ENCODE assay signal across 8 cellular contexts in genomic region chr19:45863335-45863839, GRCh38. TPM values are rescaled to one million over a fixed set of nuclear protein-coding genes. Genes with fewer than 3 reads are reported as not detected.
DNase-seq lines count a peak whose midpoint lies in the region; ATAC-seq and TF ChIP-seq lines count a peak whose summit lies in the region.

No MANE protein-coding gene starts in this region.

- intact Hi-C loops in psoas muscle (cut with DNase I): no loop called here

- TF ChIP-seq CTCF in GM06990 (IDR thresholded peaks at IDR 0.05; ENCODE audit: insufficient read depth, low read length, poor library complexity, severe bottlenecking) (no peak), fibroblast of pulmonary artery (IDR thresholded peaks at IDR 0.05; ENCODE audit: low read length, missing control alignments) (no peak), psoas muscle (IDR thresholded peaks at IDR 0.05) (no peak)

- no peak overlapping the region for H3K27ac ChIP-seq in SK-N-MC
- H3K27ac ChIP-seq in psoas muscle: no peak overlapping the region

- peaks cover 3% of the 10 kb centered on the region for H3K27me3 ChIP-seq in GM06990 (replicated peaks; ENCODE audit: control insufficient read depth, insufficient read depth, low read length)
- H3K27me3 ChIP-seq in psoas muscle (ENCODE audit: insufficient read depth in 3 of 3, low read length in 2 of 3): peaks cover 0 to 8% (median 0%) of the 10 kb centered on the region in 3 donors

- H3K4me1 ChIP-seq in psoas muscle: peaks cover 5% of the 10 kb centered on the region

- peak overlapping the region; percentile 38 for H3K9ac ChIP-seq in SK-N-MC (ENCODE audit: insufficient read length)

- H3K36me3 ChIP-seq in GM06990 (ENCODE audit: control insufficient read depth, insufficient read depth, low read length): peaks cover 5% of the 10 kb centered on the region
- H3K36me3 ChIP-seq in SK-N-MC (ENCODE audit: insufficient read depth, low read length): peaks cover 17% of the 10 kb centered on the region
- H3K36me3 ChIP-seq in psoas muscle (ENCODE audit: insufficient read depth in 1 of 2, low read depth in 1 of 2): peaks cover 0 to 18% of the 10 kb centered on the region in 2 donors

- WGBS in psoas muscle, 3 donors: 2% methylated on average over 22 of the region's 22 CpGs

- no peak for ATAC-seq in psoas muscle
- no peak for ATAC-seq in GM18502 (IDR thresholded peaks at IDR 0.05; ENCODE audit: poor library complexity, unreplicated experiment)

- H3K4me3 ChIP-seq in GM06990 (replicated peaks; ENCODE audit: low read depth, low read length): peak overlapping the region; percentile 61
- peak overlapping the region; percentile 96 for H3K4me3 ChIP-seq in SK-N-MC
- peak overlapping the region; percentile 67 for H3K4me3 ChIP-seq in fibroblast of pulmonary artery (replicated peaks; ENCODE audit: low read depth, low read length)
- peak overlapping the region; percentile 92 for H3K4me3 ChIP-seq in psoas muscle

- DNase-seq in GM06990 (ENCODE audit: extremely low read depth, insufficient read length): no peak
- DNase-seq in SK-N-MC (ENCODE audit: low read depth, low spot score): no peak
- DNase-seq in fibroblast of pulmonary artery (ENCODE audit: low read depth): no peak
- no peak for DNase-seq in psoas muscle
- DNase-seq in SK-N-DZ (ENCODE audit: low spot score): no peak
- DNase-seq in NCI-H1092 (lab: John Stamatoyannopoulos, UW): no peak
- DNase-seq in HuH-7 (ENCODE audit: low spot score): no peak

- no peaks in the 10 kb centered on the region for H3K9me3 ChIP-seq in SK-N-MC (ENCODE audit: low read depth, low read length)
- H3K9me3 ChIP-seq in psoas muscle: no peaks in the 10 kb centered on the region

RNA-seq across cellular contexts. Expression of gene SYMPK, which starts 0.4 kb away (rescaled TPM):
- 10 to 100 TPM; 47.6 to 80.3 (median 56.8) TPM for total RNA-seq in psoas muscle
- 10 to 100 TPM; 27.6 to 37.3 (median 36.6) TPM for polyA plus RNA-seq in psoas muscle
- polyA plus RNA-seq in SK-N-DZ (2014; cell fraction: cytosol; rRNA removed): 26.2 and 27.7 TPM in 2 replicates
- 52.1 and 58.3 TPM in 2 replicates for polyA plus RNA-seq in SK-N-DZ (2014; cell fraction: nucleus; rRNA removed)

RNA-seq across cellular contexts. Expression of gene FOXA3, which starts 0.7 kb away (rescaled TPM):
- not detected for total RNA-seq in psoas muscle
- polyA plus RNA-seq in psoas muscle: under 1 TPM; 0.05 to 0.35 (median 0.23) TPM
- 0.38 and 0.67 TPM in 2 replicates for polyA plus RNA-seq in SK-N-DZ (2014; cell fraction: cytosol; rRNA removed)
- polyA plus RNA-seq in SK-N-DZ (2014; cell fraction: nucleus; rRNA removed): not detected in 2 replicates

RNA-seq across cellular contexts. Expression of gene IRF2BP1, which starts 22.6 kb away (rescaled TPM):
- 10 to 100 TPM; 16.2 to 25.4 (median 21.1) TPM for total RNA-seq in psoas muscle
- polyA plus RNA-seq in psoas muscle: 10 to 100 TPM; 12.6 to 17.6 (median 14.2) TPM
- polyA plus RNA-seq in SK-N-DZ (2014; cell fraction: cytosol; rRNA removed): 17.9 and 24.2 TPM in 2 replicates
- 11.2 and 14.6 TPM in 2 replicates for polyA plus RNA-seq in SK-N-DZ (2014; cell fraction: nucleus; rRNA removed)

RNA-seq across cellular contexts. Expression of gene MYPOP, which starts 39.0 kb away (rescaled TPM):
- total RNA-seq in psoas muscle: 10 to 100 TPM; 11.3 to 14.8 (median 13.1) TPM
- polyA plus RNA-seq in psoas muscle: 10 to 100 TPM; 10.6 to 20.7 (median 11.0) TPM
- 0.79 and 1.1 TPM in 2 replicates for polyA plus RNA-seq in SK-N-DZ (2014; cell fraction: cytosol; rRNA removed)
- polyA plus RNA-seq in SK-N-DZ (2014; cell fraction: nucleus; rRNA removed): 0.52 and 0.67 TPM in 2 replicates

RNA-seq across cellular contexts. Expression of gene RSPH6A, which starts 48.3 kb away (rescaled TPM):
- under 1 TPM in 2 of 4 donors, not detected in 2; 0.12 to 0.15 TPM for total RNA-seq in psoas muscle
- under 1 TPM in 2 of 3 donors, not detected in 1; 0.03 to 0.05 TPM for polyA plus RNA-seq in psoas muscle
- polyA plus RNA-seq in SK-N-DZ (2014; cell fraction: cytosol; rRNA removed): not detected in 2 replicates
- not detected in 2 replicates for polyA plus RNA-seq in SK-N-DZ (2014; cell fraction: nucleus; rRNA removed)
